23 cellular contexts compared by ENCODE assay signal in the genomic region with DNA sequence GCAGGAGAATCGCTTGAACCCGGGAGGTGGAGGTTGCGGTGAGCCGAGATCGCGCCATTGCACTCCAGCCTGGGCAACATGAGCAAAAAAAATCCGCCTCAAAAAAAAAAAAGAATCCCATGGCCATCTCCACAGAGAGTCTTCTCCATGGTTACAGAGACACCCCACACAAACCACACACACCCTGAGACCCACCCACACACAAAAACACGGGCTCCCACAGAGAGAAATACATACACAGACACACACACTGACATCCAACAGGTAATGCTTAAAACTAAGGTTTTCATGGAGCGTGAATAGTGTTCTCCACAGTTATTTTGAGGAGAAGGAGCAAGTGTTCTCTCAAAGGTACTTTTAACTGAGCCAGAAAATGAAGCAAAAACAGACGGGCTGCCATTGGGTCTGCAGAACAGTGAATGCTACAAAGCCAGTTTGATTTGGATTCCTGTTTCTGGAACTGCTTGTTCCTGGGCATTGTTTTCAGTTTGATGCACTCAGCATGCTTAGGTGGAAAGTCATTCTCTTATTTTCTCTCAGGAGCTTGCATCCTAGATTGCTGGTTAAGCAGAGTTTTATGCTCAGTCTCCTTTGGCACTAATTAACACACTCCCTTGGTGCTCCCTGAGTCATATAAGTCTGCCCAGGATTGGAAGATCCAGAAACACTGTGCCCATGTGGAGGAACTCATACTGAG. TPM values are rescaled to one million over a fixed set of nuclear protein-coding genes. Genes with fewer than 3 reads are reported as not detected.
A peak's percentile ranks its signal among the peaks of the same experiment; 100 is the strongest.
DNase-seq lines count a peak whose midpoint lies in the region; ATAC-seq and TF ChIP-seq lines count a peak whose summit lies in the region.
"Had no signal": no experiment of that assay in that cellular context is flagged by ENCODE, and none has a peak within 500 bp of the region (broad histone marks: within the 10 kb centered on the region; RNA-seq: fewer than 3 reads in every experiment).

No MANE protein-coding gene starts in this region.

- intact Hi-C loops in thyroid gland (cut with DNase I) (no loop called here), right cardiac atrium (cut with DNase I) (no loop called here), lower leg skin (cut with DNase I; ENCODE audit: low total_unique reads) (no loop called here)

- no peak overlapping the region for H3K27ac ChIP-seq in SK-N-SH (ENCODE audit: low read depth in 2 of 2, low read length in 1 of 2)
- peak overlapping the region; percentile 21 for H3K27ac ChIP-seq in cingulate gyrus (ENCODE audit: low read depth, low read length)
- peak overlapping the region; percentile 78 to 96 (median 90) for H3K27ac ChIP-seq in thyroid gland
- no peak overlapping the region for H3K27ac ChIP-seq in right cardiac atrium (ENCODE audit: low read length)
- H3K27ac ChIP-seq: 22Rv1, prostate gland, RWPE1, skin epidermis, VCaP had no signal

- no peaks in the 10 kb centered on the region for H3K27me3 ChIP-seq in SK-N-SH (ENCODE audit: insufficient read depth)
- H3K27me3 ChIP-seq in thyroid gland: no peaks in the 10 kb centered on the region
- H3K27me3 ChIP-seq in right cardiac atrium (ENCODE audit: control insufficient read depth, insufficient read depth): no peaks in the 10 kb centered on the region

- POLR2A ChIA-PET in SK-N-SH (lab: Yijun Ruan, JAX): no interaction called here

- H3K9me2 ChIP-seq in SK-N-SH: no peaks in the 10 kb centered on the region

- peak in 1 of 2 donors; percentile 75 for TF ChIP-seq POLR2A in thyroid gland (IDR thresholded peaks at IDR 0.05)
- TF ChIP-seq POLR2A in lower leg skin (IDR thresholded peaks at IDR 0.05): no peak

- peak; percentile 31; the same call in 2 of the 3 replicates for ATAC-seq in SK-N-SH treated with all-trans-retinoic acid at 6 μM for 48 hours
- no peak for ATAC-seq in right cardiac atrium

- peaks cover 7% of the 10 kb centered on the region; the same call in 1 of the 2 replicates for H3K79me2 ChIP-seq in SK-N-SH (ENCODE audit: insufficient read depth)

- no peak for TF ChIP-seq RAD21 in SK-N-SH (IDR thresholded peaks at IDR 0.05; ENCODE audit: low read length)

- H3K4me1 ChIP-seq in SK-N-SH (ENCODE audit: control insufficient read depth in 1 of 2, insufficient read depth in 2 of 2, low read depth in 1 of 2, low read length in 1 of 2): no peaks in the 10 kb centered on the region
- H3K4me1 ChIP-seq in thyroid gland: peaks cover 27 to 31% of the 10 kb centered on the region in 2 donors
- H3K4me1 ChIP-seq in right cardiac atrium (ENCODE audit: control insufficient read depth, insufficient read depth, low read length): no peaks in the 10 kb centered on the region
- H3K4me1 ChIP-seq: prostate gland had no signal

- no peaks in the 10 kb centered on the region for H4K20me1 ChIP-seq in SK-N-SH (ENCODE audit: insufficient read depth)

- no peak for TF ChIP-seq CTCF in SK-N-SH (IDR thresholded peaks at IDR 0.05)
- TF ChIP-seq CTCF in thyroid gland (IDR thresholded peaks at IDR 0.05): no peak
- no peak for TF ChIP-seq CTCF in lower leg skin (IDR thresholded peaks at IDR 0.05)

- H3K9me3 ChIP-seq in SK-N-SH: 0 out of 2 replicates have a peak, but pooled peaks cover under 1% of the 10 kb centered on the region
- no peaks in the 10 kb centered on the region for H3K9me3 ChIP-seq in thyroid gland
- H3K9me3 ChIP-seq in right cardiac atrium (ENCODE audit: control insufficient read depth, low read length): no peaks in the 10 kb centered on the region
- H3K9me3 ChIP-seq: prostate gland had no signal

- CTCF ChIA-PET in SK-N-SH (lab: Yijun Ruan, JAX): interaction anchor here (1.9 to 2.0 kb wide), 2 partner anchors 8 to 22 kb away, joined by 4 to 7 read pairs; no protein-coding TSS in a partner anchor

- WGBS in SK-N-SH (ENCODE audit: low lambda C conversion rate): 96% methylated on average over 10 of the region's 10 CpGs
- 82 to 84% methylated on average over 10 of the region's 10 CpGs for WGBS in thyroid gland, 2 donors
- WGBS in right cardiac atrium: 91% methylated on average over 10 of the region's 10 CpGs
- 91 to 92% methylated on average over 10 of the region's 10 CpGs for whole genome bisulfite sequencing in lower leg skin, 2 donors

- no peak for TF ChIP-seq EP300 in SK-N-SH (IDR thresholded peaks at IDR 0.05; ENCODE audit: borderline replicate concordance in 1 of 2, low read depth in 1 of 2, low read length in 1 of 2)

- DNase-seq in SK-N-SH (no peak), kidney tubule cell (ENCODE audit: low spot score) (peak; percentile 84), thyroid gland (peak; percentile 70 to 73), NCI-H748 treated with DMSO at 0.1 percent for 48 hours (lab: John Stamatoyannopoulos, UW) (no peak), right cardiac atrium (no peak), lower leg skin (ENCODE audit: low spot score in 2 of 2) (no peak)
- DNase-seq: activated CD4-positive, alpha-beta T cell treated with anti-CD3 and anti-CD28 coated beads, Interleukin-2, amount 50 U/mL, for 1 hour; activated naive CD4-positive, alpha-beta T cell treated with anti-CD3 and anti-CD28 coated beads, Interleukin-2, amount 50 U/mL, for 16 hours; caudate nucleus; DMS53; H7; immature natural killer cell; NCI-H1048; NCI-H1930; NCI-H526 treated with DMSO at 0.1 percent for 48 hours had no signal

- H3K4me3 ChIP-seq in SK-N-SH (ENCODE audit: low read depth in 2 of 2, low read length in 1 of 2) (no peak overlapping the region), thyroid gland (replicated peaks in 1 of 3) (no peak overlapping the region), right cardiac atrium (ENCODE audit: low read length) (no peak overlapping the region), lower leg skin (ENCODE audit: low read depth, poor library complexity, severe bottlenecking) (no peak overlapping the region)
- H3K4me3 ChIP-seq: lung, prostate gland, skin epidermis had no signal

- no peak overlapping the region for H2AFZ ChIP-seq in SK-N-SH (ENCODE audit: low read depth)

- H3K36me3 ChIP-seq in SK-N-SH (replicated peaks in 1 of 2; ENCODE audit: control insufficient read depth in 1 of 2, insufficient read depth in 2 of 2, low read length in 1 of 2) (peaks cover 0 to 5% of the 10 kb centered on the region in 2 experiments), thyroid gland (no peaks in the 10 kb centered on the region)
- H3K36me3 ChIP-seq: prostate gland had no signal

- H3F3A ChIP-seq in SK-N-SH (replicated peaks; ENCODE audit: insufficient read depth): no peaks in the 10 kb centered on the region

- H3K9ac ChIP-seq in SK-N-SH: no peak overlapping the region

- no peak overlapping the region for H3K4me2 ChIP-seq in SK-N-SH

TF ChIP-seq in SK-N-SH treated with all-trans-retinoic acid at 6 μM for 48 hours, 23 proteins besides CTCF, POLR2A, EP300 and RAD21 (continues in another document):
- TF ChIP-seq, protein P1, sequence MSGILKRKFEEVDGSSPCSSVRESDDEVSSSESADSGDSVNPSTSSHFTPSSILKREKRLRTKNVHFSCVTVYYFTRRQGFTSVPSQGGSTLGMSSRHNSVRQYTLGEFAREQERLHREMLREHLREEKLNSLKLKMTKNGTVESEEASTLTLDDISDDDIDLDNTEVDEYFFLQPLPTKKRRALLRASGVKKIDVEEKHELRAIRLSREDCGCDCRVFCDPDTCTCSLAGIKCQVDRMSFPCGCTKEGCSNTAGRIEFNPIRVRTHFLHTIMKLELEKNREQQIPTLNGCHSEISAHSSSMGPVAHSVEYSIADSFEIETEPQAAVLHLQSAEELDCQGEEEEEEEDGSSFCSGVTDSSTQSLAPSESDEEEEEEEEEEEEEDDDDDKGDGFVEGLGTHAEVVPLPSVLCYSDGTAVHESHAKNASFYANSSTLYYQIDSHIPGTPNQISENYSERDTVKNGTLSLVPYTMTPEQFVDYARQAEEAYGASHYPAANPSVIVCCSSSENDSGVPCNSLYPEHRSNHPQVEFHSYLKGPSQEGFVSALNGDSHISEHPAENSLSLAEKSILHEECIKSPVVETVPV (CRISPR knock-in tag; IDR thresholded peaks at IDR 0.05): no peak
- TF ChIP-seq GLIS3 (CRISPR knock-in tag; IDR thresholded peaks at IDR 0.05) (no peak), SNAI2 (CRISPR knock-in tag; IDR thresholded peaks at IDR 0.05) (no peak), ZC3H10 (CRISPR knock-in tag; IDR thresholded peaks at IDR 0.05) (no peak), BACH2 (CRISPR knock-in tag; IDR thresholded peaks at IDR 0.05; ENCODE audit: borderline replicate concordance) (no peak), OSR1 (CRISPR knock-in tag; IDR thresholded peaks at IDR 0.05) (no peak)

TF ChIP-seq in SK-N-SH, 30 proteins besides CTCF, POLR2A, EP300 and RAD21 (continues in another document):
- no peak for TF ChIP-seq FOXJ3 (CRISPR knock-in tag; IDR thresholded peaks at IDR 0.05)
- TF ChIP-seq TEAD4 (IDR thresholded peaks at IDR 0.05; ENCODE audit: borderline replicate concordance, insufficient read depth): no peak
- TF ChIP-seq TCF12 (IDR thresholded peaks at IDR 0.05): no peak
- TF ChIP-seq, protein P2, sequence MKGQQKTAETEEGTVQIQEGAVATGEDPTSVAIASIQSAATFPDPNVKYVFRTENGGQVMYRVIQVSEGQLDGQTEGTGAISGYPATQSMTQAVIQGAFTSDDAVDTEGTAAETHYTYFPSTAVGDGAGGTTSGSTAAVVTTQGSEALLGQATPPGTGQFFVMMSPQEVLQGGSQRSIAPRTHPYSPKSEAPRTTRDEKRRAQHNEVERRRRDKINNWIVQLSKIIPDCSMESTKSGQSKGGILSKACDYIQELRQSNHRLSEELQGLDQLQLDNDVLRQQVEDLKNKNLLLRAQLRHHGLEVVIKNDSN (IDR thresholded peaks at IDR 0.05; ENCODE audit: borderline replicate concordance, low read depth): no peak
- TF ChIP-seq YY1 (IDR thresholded peaks at IDR 0.05; ENCODE audit: low read depth): no peak
- TF ChIP-seq RXRA (IDR thresholded peaks at IDR 0.05; ENCODE audit: borderline replicate concordance, low read depth): no peak
- no peak for TF ChIP-seq MAX (IDR thresholded peaks at IDR 0.05; ENCODE audit: low read depth)
- TF ChIP-seq FOXM1 (IDR thresholded peaks at IDR 0.05; ENCODE audit: low read depth): no peak

RNA-seq across cellular contexts. Expression of gene AHCYL2, which starts 15.4 kb away (rescaled TPM):
- polyA plus RNA-seq in SK-N-SH (2012; rRNA removed): 20.4 and 29.9 TPM in 2 replicates
- polyA plus RNA-seq in SK-N-SH (2012; cell fraction: cytosol; rRNA removed): 24.3 and 25.2 TPM in 2 replicates
- polyA plus RNA-seq in SK-N-SH (2012; cell fraction: nucleus; rRNA removed): 33.9 and 44.9 TPM in 2 replicates
- 100 to 1,000 TPM in 2 of 4 donors, 10 to 100 TPM in 2; 83.2 to 149 (median 101) TPM for total RNA-seq in thyroid gland
- total RNA-seq in right cardiac atrium: 1 to 10 TPM; 6.4 to 8.8 (median 7.9) TPM
- polyA plus RNA-seq in right cardiac atrium: 1.8 TPM
- total RNA-seq in lower leg skin: 10 to 100 TPM; 31.1 to 45.8 (median 39.2) TPM

RNA-seq across cellular contexts. Expression of gene SMO, which starts 51.8 kb away (rescaled TPM):
- polyA plus RNA-seq in SK-N-SH (2012; rRNA removed): 34.5 and 37.0 TPM in 2 replicates
- polyA plus RNA-seq in SK-N-SH (2012; cell fraction: cytosol; rRNA removed): 13.5 and 23.1 TPM in 2 replicates
- polyA plus RNA-seq in SK-N-SH (2012; cell fraction: nucleus; rRNA removed): 75.6 and 79.8 TPM in 2 replicates
- total RNA-seq in thyroid gland: 10 to 100 TPM; 10.5 to 17.4 (median 14.7) TPM
- 10 to 100 TPM in 2 of 4 donors, 1 to 10 TPM in 2; 8.3 to 12.6 (median 9.6) TPM for total RNA-seq in right cardiac atrium
- 4.9 TPM for polyA plus RNA-seq in right cardiac atrium
- total RNA-seq in lower leg skin: 10 to 100 TPM in 3 of 4 donors, 1 to 10 TPM in 1; 9.7 to 19.4 (median 14.7) TPM
- polyA plus RNA-seq: immature natural killer cell had no signal

Comparison
In these comparisons a context has a peak if more than half of its experiments do, and no peak if none do; other contexts are left out.
1. DNase-seq: peak in kidney tubule cell (single experiment) and thyroid gland (2 of 2); none in SK-N-SH (single experiment), NCI-H748 treated with DMSO at 0.1 percent for 48 hours (single experiment), right cardiac atrium (0 of 3) and lower leg skin (0 of 2).
2. H3K27ac ChIP-seq: peak in cingulate gyrus (single experiment) and thyroid gland (3 of 3); none in SK-N-SH (0 of 2) and right cardiac atrium (single experiment).